ENCODE assay signal across 8 cellular contexts in genomic region chr3:64687781-64688515, GRCh38. TPM values are rescaled to one million over a fixed set of nuclear protein-coding genes. Genes with fewer than 3 reads are reported as not detected.
DNase-seq lines count a peak whose midpoint lies in the region; ATAC-seq and TF ChIP-seq lines count a peak whose summit lies in the region.

A gene with protein sequence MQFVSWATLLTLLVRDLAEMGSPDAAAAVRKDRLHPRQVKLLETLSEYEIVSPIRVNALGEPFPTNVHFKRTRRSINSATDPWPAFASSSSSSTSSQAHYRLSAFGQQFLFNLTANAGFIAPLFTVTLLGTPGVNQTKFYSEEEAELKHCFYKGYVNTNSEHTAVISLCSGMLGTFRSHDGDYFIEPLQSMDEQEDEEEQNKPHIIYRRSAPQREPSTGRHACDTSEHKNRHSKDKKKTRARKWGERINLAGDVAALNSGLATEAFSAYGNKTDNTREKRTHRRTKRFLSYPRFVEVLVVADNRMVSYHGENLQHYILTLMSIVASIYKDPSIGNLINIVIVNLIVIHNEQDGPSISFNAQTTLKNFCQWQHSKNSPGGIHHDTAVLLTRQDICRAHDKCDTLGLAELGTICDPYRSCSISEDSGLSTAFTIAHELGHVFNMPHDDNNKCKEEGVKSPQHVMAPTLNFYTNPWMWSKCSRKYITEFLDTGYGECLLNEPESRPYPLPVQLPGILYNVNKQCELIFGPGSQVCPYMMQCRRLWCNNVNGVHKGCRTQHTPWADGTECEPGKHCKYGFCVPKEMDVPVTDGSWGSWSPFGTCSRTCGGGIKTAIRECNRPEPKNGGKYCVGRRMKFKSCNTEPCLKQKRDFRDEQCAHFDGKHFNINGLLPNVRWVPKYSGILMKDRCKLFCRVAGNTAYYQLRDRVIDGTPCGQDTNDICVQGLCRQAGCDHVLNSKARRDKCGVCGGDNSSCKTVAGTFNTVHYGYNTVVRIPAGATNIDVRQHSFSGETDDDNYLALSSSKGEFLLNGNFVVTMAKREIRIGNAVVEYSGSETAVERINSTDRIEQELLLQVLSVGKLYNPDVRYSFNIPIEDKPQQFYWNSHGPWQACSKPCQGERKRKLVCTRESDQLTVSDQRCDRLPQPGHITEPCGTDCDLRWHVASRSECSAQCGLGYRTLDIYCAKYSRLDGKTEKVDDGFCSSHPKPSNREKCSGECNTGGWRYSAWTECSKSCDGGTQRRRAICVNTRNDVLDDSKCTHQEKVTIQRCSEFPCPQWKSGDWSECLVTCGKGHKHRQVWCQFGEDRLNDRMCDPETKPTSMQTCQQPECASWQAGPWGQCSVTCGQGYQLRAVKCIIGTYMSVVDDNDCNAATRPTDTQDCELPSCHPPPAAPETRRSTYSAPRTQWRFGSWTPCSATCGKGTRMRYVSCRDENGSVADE (N-terminal part only) (minus strand): TSS chr3:64688000. CDS start chr3:64687657, 343 bp downstream.

- peak; percentile 14 for TF ChIP-seq CTCF in endodermal cell (conservative IDR thresholded peaks at IDR 0.05)
- TF ChIP-seq CTCF in right lobe of liver (IDR thresholded peaks at IDR 0.05), result no peak

- peak within 1 kb of the TSS; percentile 61 for H3K27ac Mint-ChIP-seq in endodermal cell

- peak; percentile 41 to 60 (median 54) for ATAC-seq in right lobe of liver
- ATAC-seq in HG03039 (IDR thresholded peaks at IDR 0.05; ENCODE audit: unreplicated experiment), result no peak
- ATAC-seq in HG02610 (IDR thresholded peaks at IDR 0.05; ENCODE audit: unreplicated experiment), result no peak

- intact Hi-C loops in right lobe of liver (cut with DNase I), result no loop called here

- in situ Hi-C loops in ACHN (cut with HindIII; ENCODE audit: low pct_ligation_motif_present, low pct_unique_long_range_greater_than_20kb, low sequenced_read_pairs), result no loop called here

- peak within 1 kb of the TSS; percentile 68 for H3K9ac ChIP-seq in endodermal cell (ENCODE audit: extremely low read depth, low read length, poor library complexity, severe bottlenecking)

- H3K4me1 ChIP-seq in endodermal cell (ENCODE audit: control insufficient read depth, insufficient read depth, low read length) (no peaks in the 10 kb centered on the region), right lobe of liver (peaks cover 0 to 3% (median 0%) of the 10 kb centered on the region in 4 donors)

- H3K4me3 ChIP-seq in endodermal cell (ENCODE audit: low read length) (peak within 1 kb of the TSS; percentile 91), right lobe of liver (peak within 1 kb of the TSS; percentile 47 to 64 (median 51))

- H3K36me3 Mint-ChIP-seq in endodermal cell (ENCODE audit: low read depth), result no peaks in the 10 kb centered on the region

- H3K4me3 Mint-ChIP-seq in endodermal cell, result peak within 1 kb of the TSS; percentile 73

- WGBS in endodermal cell (ENCODE audit: insufficient coverage in 1 of 2, insufficient read length in 1 of 2), 2 experiments, result 0 to 1% methylated on average over 21 to 56 of the region's 58 CpGs
- under 1% methylated on average over 36 of the region's 58 CpGs for WGBS in right lobe of liver (ENCODE audit: insufficient coverage, low coverage, low lambda C conversion rate, missing lambda C conversion rate)

- no peaks in the 10 kb centered on the region for H3K9me3 Mint-ChIP-seq in endodermal cell

- TF ChIP-seq POLR2A in right lobe of liver (IDR thresholded peaks at IDR 0.05), result peak; percentile 59

- no peaks in the 10 kb centered on the region for H3K9me3 ChIP-seq in endodermal cell (ENCODE audit: control insufficient read depth, low read length)
- no peaks in the 10 kb centered on the region for H3K9me3 ChIP-seq in right lobe of liver

- peaks cover 22% of the 10 kb centered on the region for H3K4me1 Mint-ChIP-seq in endodermal cell

- H3K27me3 ChIP-seq in endodermal cell (ENCODE audit: control insufficient read depth, insufficient read depth, low read length, poor library complexity, severe bottlenecking) (peaks cover 44% of the 10 kb centered on the region), right lobe of liver (no peaks in the 10 kb centered on the region)

- DNase-seq in ACHN, result peak; percentile 83
- DNase-seq in NCI-H2227 (lab: John Stamatoyannopoulos, UW; ENCODE audit: unreplicated experiment), result peak; percentile 53
- DNase-seq in endodermal cell, result peak; percentile 92
- DNase-seq in right lobe of liver, result peak; percentile 59 to 82 (median 73)
- DNase-seq in substantia nigra (lab: John Stamatoyannopoulos, UW), result peak in 43 of 49 donors; percentile 6 to 80 (median 39)
- DNase-seq in HT-29 (ENCODE audit: low spot score), result no peak

- H3K36me3 ChIP-seq in endodermal cell (ENCODE audit: control insufficient read depth, insufficient read depth, low read length) (no peaks in the 10 kb centered on the region), right lobe of liver (no peaks in the 10 kb centered on the region)

- H3K27ac ChIP-seq in endodermal cell (ENCODE audit: low read depth, low read length) (peak within 1 kb of the TSS; percentile 21), right lobe of liver (peak within 1 kb of the TSS; percentile 39 to 93 (median 90)), substantia nigra (ENCODE audit: low read depth, low read length, poor library complexity, severe bottlenecking) (peak within 1 kb of the TSS; percentile 42)

- H3K27me3 Mint-ChIP-seq in endodermal cell (ENCODE audit: insufficient read depth), result peaks cover 64% of the 10 kb centered on the region

RNA-seq across cellular contexts. Expression of the gene that starts here (rescaled TPM):
- total RNA-seq in endodermal cell (10 to 100 TPM; 16.1 to 38.0 TPM), right lobe of liver (1 to 10 TPM; 1.1 to 9.9 (median 3.5) TPM)
- polyA plus RNA-seq in endodermal cell (2013, experiment 1 of 2), result 15.5 TPM
- polyA plus RNA-seq in endodermal cell (2013, experiment 2 of 2), result 16.4 TPM
- total RNA-seq in HT-29 (2014; rRNA removed; shearing (Covaris generic)), result 0.05 TPM in 1 of 2 replicates, not detected in the other

Comparison
In these comparisons a context has a peak if more than half of its experiments do, and no peak if none do; other contexts are left out.
1. H3K27ac ChIP-seq: peak in every context shown above with its lines; median percentile 90 in right lobe of liver; 42 in substantia nigra; 21 in endodermal cell.
2. ATAC-seq: peak in right lobe of liver (4 of 4); none in HG03039 (single experiment) and HG02610 (single experiment).